In genomic region chr17:74343121-74343520, GRCh38 we compare ENCODE assay signal across 1 cellular context.
TF ChIP-seq lines count a peak whose summit lies in the region.

No MANE protein-coding gene starts in this region.

TF ChIP-seq in HEK293, 187 proteins besides CTCF, POLR2A, EP300 and RAD21 (continued from another document):
- TF ChIP-seq PRDM2 (tag by site-specific recombination; IDR thresholded peaks at IDR 0.05; ENCODE audit: borderline replicate concordance): no peak
TF ChIP-seq in HEK293: peak in this region for 1.
